11 cellular contexts compared by ENCODE assay signal in the genomic region with DNA sequence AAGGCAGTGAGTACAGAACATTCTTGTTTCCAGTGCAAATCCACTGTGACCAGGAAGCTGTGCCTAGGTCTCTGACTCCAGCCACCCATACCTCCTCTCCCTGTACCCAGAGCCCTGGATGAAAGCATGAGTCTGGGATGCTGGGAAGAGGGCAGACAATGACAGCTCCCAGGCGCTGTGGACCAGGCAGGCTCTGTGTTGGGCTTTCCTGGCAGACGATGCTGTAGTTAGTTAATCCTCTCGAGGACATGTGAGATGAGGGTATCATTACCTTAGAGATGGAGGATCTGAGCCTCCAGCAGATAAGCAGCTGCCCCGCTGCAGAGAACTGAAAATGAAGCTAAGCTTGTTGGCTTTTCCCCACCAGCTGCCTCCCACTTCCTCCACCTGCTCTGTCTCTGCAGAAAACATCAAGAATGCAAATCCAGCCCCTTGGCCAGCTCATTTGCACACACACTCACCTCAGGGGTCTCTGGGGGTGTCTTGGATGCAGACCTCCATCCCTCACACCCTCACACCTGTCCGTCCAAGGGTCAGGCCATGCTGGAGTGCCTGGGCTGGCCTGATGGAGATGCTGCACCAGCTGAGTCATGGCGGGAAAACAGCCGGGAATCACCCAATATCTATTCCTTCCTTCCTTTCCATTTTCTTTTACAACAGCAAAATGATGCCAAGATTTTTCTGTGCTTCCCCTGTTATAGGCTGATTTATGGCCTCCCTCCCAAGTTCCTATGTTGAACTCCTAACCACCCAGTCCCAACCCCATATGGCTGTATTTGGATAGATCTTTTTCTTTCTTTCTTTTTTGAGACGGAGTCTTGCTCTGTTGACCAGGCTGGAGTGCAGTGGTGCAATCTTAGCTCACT.
DNase-seq lines count a peak whose midpoint lies in the region; ATAC-seq and TF ChIP-seq lines count a peak whose summit lies in the region.
"Had no signal": no experiment of that assay in that cellular context is flagged by ENCODE, and none has a peak within 500 bp of the region (broad histone marks: within the 10 kb centered on the region; RNA-seq: fewer than 3 reads in every experiment).

No MANE protein-coding gene starts in this region.

- peak; percentile 69 for ATAC-seq in HG03045 (IDR thresholded peaks at IDR 0.05; ENCODE audit: unreplicated experiment)
- ATAC-seq in HG03342 (IDR thresholded peaks at IDR 0.05; ENCODE audit: unreplicated experiment) = no peak
- ATAC-seq: stimulated activated effector memory CD8-positive, alpha-beta T cell treated with anti-CD3 and anti-CD28 coated beads, Interleukin-12 subunit alpha, Interleukin-12 subunit beta, amount 100 ng/mL, for 72 hours had no signal

- peak; percentile 22 for TF ChIP-seq POLR2A in GM18951 (IDR thresholded peaks at IDR 0.05; ENCODE audit: extremely low read depth, insufficient read depth, insufficient read length)

- no peak for TF ChIP-seq CTCF in GM12864 (IDR thresholded peaks at IDR 0.05; ENCODE audit: low read depth, low read length, missing control alignments)

- no peaks in the 10 kb centered on the region for H3K9me3 ChIP-seq in SJCRH30 (replicated peaks)

- H3K4me3 ChIP-seq in GM12864 (ENCODE audit: low read depth, low read length) = no peak overlapping the region
- H3K4me3 ChIP-seq in SJCRH30 = no peak overlapping the region

- H3K27me3 ChIP-seq in SJCRH30 = no peaks in the 10 kb centered on the region

- no peaks in the 10 kb centered on the region for H3K36me3 ChIP-seq in SJCRH30

- in situ Hi-C loops in GM18951 (cut with MboI; ENCODE audit: low sequenced_read_pairs, unreplicated experiment) = no loop called here

- DNase-seq in GM12864 (ENCODE audit: low read depth) = peak; percentile 53
- DNase-seq in SJCRH30 = peak; percentile 25 to 57
- DNase-seq in NCI-H2107 (lab: John Stamatoyannopoulos, UW) = no peak
- DNase-seq in AG08396 (ENCODE audit: low spot score) = no peak
- DNase-seq in anterior cingulate cortex (lab: John Stamatoyannopoulos, UW) = no peak
- DNase-seq: NK-92 treated with Interleukin-12 subunit alpha and Interleukin-12 subunit beta, amount 100 ng/mL, for 24 hours had no signal

- H3K4me1 ChIP-seq in SJCRH30 = no peaks in the 10 kb centered on the region; the same call in 1 of the 2 replicates

- no peak overlapping the region for H3K27ac ChIP-seq in SJCRH30
- H3K27ac ChIP-seq: epithelial cell of prostate had no signal

Comparison
In these comparisons a context has a peak if more than half of its experiments do, and no peak if none do; other contexts are left out.
1. DNase-seq: peak in GM12864 (single experiment) and SJCRH30 (2 of 2); none in NCI-H2107 (single experiment), AG08396 (single experiment) and anterior cingulate cortex (0 of 58).